ENCODE assay signal across 20 cellular contexts in the genomic region with DNA sequence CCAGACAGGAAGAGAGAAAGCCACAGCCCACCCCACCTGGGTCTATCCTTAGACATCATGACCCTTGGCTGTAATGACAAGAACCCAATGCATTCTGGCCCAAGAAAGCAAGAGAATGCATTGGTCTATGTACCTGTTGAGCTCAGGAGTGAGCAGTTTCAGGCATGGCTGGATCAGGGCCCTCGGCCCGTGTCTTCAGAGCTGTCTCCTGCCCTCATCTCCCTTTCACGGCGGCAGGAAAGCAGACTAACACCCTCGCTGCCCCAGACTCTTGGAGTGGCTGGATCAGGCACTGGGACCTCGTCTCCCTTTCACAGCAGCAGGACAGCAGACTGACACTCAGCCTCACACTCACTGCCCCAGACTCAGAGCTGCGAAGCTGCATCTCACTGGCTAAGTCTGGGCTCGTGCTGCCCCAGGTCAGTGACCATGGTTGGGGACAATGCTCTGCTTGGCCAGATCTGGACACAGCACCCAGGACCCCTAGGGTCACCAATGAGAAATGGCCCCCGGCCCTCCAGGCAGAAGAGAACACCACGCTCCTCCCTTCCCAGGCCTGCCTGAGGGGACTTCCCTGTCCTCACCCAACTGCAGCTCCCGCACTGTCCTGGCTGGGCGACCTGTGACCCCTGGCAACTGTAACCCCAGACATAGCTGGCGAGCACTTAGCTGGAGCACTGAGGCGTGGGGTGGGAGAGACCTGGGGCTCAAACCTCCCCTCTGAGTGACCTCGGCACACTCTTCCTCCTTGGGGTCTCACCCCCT. TPM values are rescaled to one million over a fixed set of nuclear protein-coding genes. Genes with fewer than 3 reads are reported as not detected.
DNase-seq lines count a peak whose midpoint lies in the region; ATAC-seq, FAIRE-seq and TF ChIP-seq lines count a peak whose summit lies in the region.
"Had no signal": no experiment of that assay in that cellular context is flagged by ENCODE, and none has a peak within 500 bp of the region (broad histone marks: within the 10 kb centered on the region; RNA-seq: fewer than 3 reads in every experiment).

No MANE protein-coding gene starts in this region.

- H4K20me1 ChIP-seq in BLaER1 treated with 17β-estradiol and CSF1 and Interleukin-3, amounts not matched to agents 10 nM and 100 nM = peaks cover 0 to 14% (median 0%) of the 10 kb centered on the region in 11 experiments; a peak in 3 of 22 replicates
- no peaks in the 10 kb centered on the region for H4K20me1 ChIP-seq in GM12878 (ENCODE audit: control insufficient read depth, insufficient read depth)

- H3K4me1 Mint-ChIP-seq in nephron progenitor cell (peaks cover 16% of the 10 kb centered on the region), T-helper 17 cell (peaks cover 2% of the 10 kb centered on the region)
- H3K4me1 Mint-ChIP-seq: CD14-positive monocyte had no signal

- peak; percentile 44 to 49; a peak in 5 of 6 replicates for ATAC-seq in A549
- peak; percentile 52 for ATAC-seq in GM12878
- ATAC-seq in T-helper 17 cell = no peak

- BruUV-seq in GM12878 (replicated peaks; lab: Mats Ljungman, UMichigan) = no TSS peak

- H3K27ac Mint-ChIP-seq in nephron progenitor cell (peak overlapping the region; percentile 54), T-helper 17 cell (no peak overlapping the region)
- H3K27ac Mint-ChIP-seq: IgD-negative memory B cell had no signal

- H3K27ac ChIP-seq in A549 = peak overlapping the region in 1 of 2 experiments; percentile 2; a peak in 1 of 6 replicates
- H3K27ac ChIP-seq in BLaER1 treated with 17β-estradiol and CSF1 and Interleukin-3, amounts not matched to agents 10 nM and 100 nM = no peak overlapping the region
- H3K27ac ChIP-seq in GM12878 (ENCODE audit: control insufficient read depth, insufficient read depth) = no peak overlapping the region
- H3K27ac ChIP-seq: Peyer's patch had no signal

- intact Hi-C loops in GM12878 (cut with micrococcal nuclease; ENCODE audit: unreplicated experiment) = no loop called here

- H3K36me3 Mint-ChIP-seq in nephron progenitor cell (ENCODE audit: low read depth) = no peaks in the 10 kb centered on the region
- H3K36me3 Mint-ChIP-seq in T-helper 17 cell (ENCODE audit: low read depth) = peaks cover 2% of the 10 kb centered on the region
- H3K36me3 Mint-ChIP-seq: CD14-positive monocyte, IgD-negative memory B cell had no signal

- 88% methylated on average over 8 of the region's 15 CpGs for WGBS in A549 (ENCODE audit: missing lambda C conversion rate)
- 52% methylated on average over 15 of the region's 15 CpGs for WGBS in GM12878 (ENCODE audit: insufficient coverage, insufficient replicate concordance, low lambda C conversion rate, missing lambda C conversion rate)

- H3K27me3 ChIP-seq in BLaER1 treated with 17β-estradiol and CSF1 and Interleukin-3, amounts not matched to agents 10 nM and 100 nM = peaks cover 0 to 16% (median 0%) of the 10 kb centered on the region in 11 experiments; a peak in 7 of 22 replicates
- H3K27me3 ChIP-seq in GM12878 (replicated peaks in 1 of 2; ENCODE audit: control insufficient read depth in 2 of 2, insufficient read depth in 2 of 2, low read length in 1 of 2) (no peaks in the 10 kb centered on the region), HAP-1 (ENCODE audit: low read depth) (peaks cover 9% of the 10 kb centered on the region; the same call in 1 of the 2 replicates)
- H3K27me3 ChIP-seq: Peyer's patch had no signal

- RAD21 ChIA-PET in GM12878 (lab: Charles Lee; ENCODE audit: unreplicated experiment) = interaction anchor here (0.9 to 1.4 kb wide), 5 partner anchors 11 to 69 kb away, joined by 3 to 11 read pairs (median 4); no protein-coding TSS in a partner anchor

- no peak for TF ChIP-seq POLR2A in A549 (IDR thresholded peaks at IDR 0.05; ENCODE audit: low read length)
- TF ChIP-seq POLR2A in GM12878 (IDR thresholded peaks at IDR 0.05; ENCODE audit: low read depth, low read length) = no peak

- no peak for FAIRE-seq in A549 (lab: Jason Lieb, UNC)
- no peak for FAIRE-seq in GM12878 (lab: Jason Lieb, UNC)

- no peak overlapping the region for H2AFZ ChIP-seq in GM12878 (ENCODE audit: control insufficient read depth, low read depth, low read length)

- no peaks in the 10 kb centered on the region for H3K9me3 Mint-ChIP-seq in nephron progenitor cell
- H3K9me3 Mint-ChIP-seq: IgD-negative memory B cell had no signal

- DNase-seq in A549 (ENCODE audit: low read depth in 1 of 2, low spot score in 1 of 2) (no peak), GM12878 (ENCODE audit: low read depth, low spot score) (no peak), nephron progenitor cell (no peak), T-helper 17 cell (no peak), HAP-1 (ENCODE audit: low spot score in 2 of 2) (no peak)
- DNase-seq in stimulated activated naive CD4-positive, alpha-beta T cell (lab: John Stamatoyannopoulos, UW) = no peak
- DNase-seq: Calu3, DND-41, H7, NCI-H1048, NCI-H1417, NCI-H1694, NCI-H2029 treated with DMSO at 0.1 percent for 48 hours, NCI-H2227 treated with DMSO at 0.1 percent for 48 hours, NCI-H526 treated with DMSO at 0.1 percent for 48 hours, Peyer's patch had no signal

- H3K4me1 ChIP-seq in A549 (peaks cover 3% of the 10 kb centered on the region), GM12878 (ENCODE audit: control insufficient read depth, insufficient read depth, low read length) (peaks cover 8% of the 10 kb centered on the region), HAP-1 (no peaks in the 10 kb centered on the region)
- peaks cover 0 to 30% (median 17%) of the 10 kb centered on the region in 10 experiments; a peak in 16 of 20 replicates for H3K4me1 ChIP-seq in BLaER1 treated with 17β-estradiol and CSF1 and Interleukin-3, amounts not matched to agents 10 nM and 100 nM

- H3K27me3 Mint-ChIP-seq in nephron progenitor cell (ENCODE audit: low read depth, poor library complexity) = peaks cover 29% of the 10 kb centered on the region
- peaks cover 12% of the 10 kb centered on the region for H3K27me3 Mint-ChIP-seq in T-helper 17 cell
- H3K27me3 Mint-ChIP-seq: IgD-negative memory B cell had no signal

- SMC1A ChIA-PET in GM12878 (lab: Charles Lee; ENCODE audit: uncharacterized antibody, unreplicated experiment) = interaction anchor here (0.9 to 1.3 kb wide), 3 partner anchors 11 to 212 kb away, joined by 3 read pairs; no protein-coding TSS in a partner anchor

- no peak for TF ChIP-seq RAD21 in A549 (conservative IDR thresholded peaks at IDR 0.05 in 1 of 2, IDR thresholded peaks at IDR 0.05 in 1 of 2)
- no peak for TF ChIP-seq RAD21 in GM12878 (IDR thresholded peaks at IDR 0.05; ENCODE audit: insufficient read depth, low read depth, low read length)

- TF ChIP-seq EP300 in A549 (IDR thresholded peaks at IDR 0.05) (no peak), GM12878 (IDR thresholded peaks at IDR 0.05; ENCODE audit: borderline replicate concordance in 1 of 2, control insufficient read depth in 1 of 2, low read depth in 2 of 2, low read length in 2 of 2) (no peak)

- H3K4me2 ChIP-seq in A549 (no peak overlapping the region), GM12878 (ENCODE audit: control insufficient read depth, insufficient read depth) (no peak overlapping the region)
- H3K4me2 ChIP-seq in BLaER1 treated with 17β-estradiol and CSF1 and Interleukin-3, amounts not matched to agents 10 nM and 100 nM = peak overlapping the region in 6 of 11 experiments; percentile 15 to 44 (median 21); a peak in 5 of 22 replicates

- POLR2A ChIA-PET in A549 (lab: Yijun Ruan, JAX) = no interaction called here
- POLR2A ChIA-PET in GM12878 (lab: Charles Lee) = interaction anchor here (0.7 to 1.4 kb wide), 4 partner anchors 13 to 70 kb away, joined by 3 to 5 read pairs (median 4); a partner anchor contains a TSS

- H3K4me3 ChIP-seq in A549 = no peak overlapping the region
- H3K4me3 ChIP-seq in BLaER1 treated with 17β-estradiol and CSF1 and Interleukin-3, amounts not matched to agents 10 nM and 100 nM = no peak overlapping the region
- no peak overlapping the region for H3K4me3 ChIP-seq in GM12878
- no peak overlapping the region for H3K4me3 ChIP-seq in HAP-1
- H3K4me3 ChIP-seq: Peyer's patch had no signal

- H3K9ac ChIP-seq in BLaER1 treated with 17β-estradiol and CSF1 and Interleukin-3, amounts not matched to agents 10 nM and 100 nM = no peak overlapping the region
- H3K9ac ChIP-seq in GM12878 (ENCODE audit: control insufficient read depth, insufficient read depth, low read length) = no peak overlapping the region

- H3K36me3 ChIP-seq in BLaER1 treated with 17β-estradiol and CSF1 and Interleukin-3, amounts not matched to agents 10 nM and 100 nM = no peaks in the 10 kb centered on the region
- no peaks in the 10 kb centered on the region for H3K36me3 ChIP-seq in GM12878 (ENCODE audit: control insufficient read depth in 2 of 2, insufficient read depth in 2 of 2, low read length in 1 of 2)
- H3K36me3 ChIP-seq in HAP-1 (replicated peaks) = no peaks in the 10 kb centered on the region
- H3K36me3 ChIP-seq: Peyer's patch had no signal

- TF ChIP-seq CTCF in A549 (IDR thresholded peaks at IDR 0.05) = no peak
- no peak for TF ChIP-seq CTCF in GM12878 (IDR thresholded peaks at IDR 0.05 in 2 of 3, conservative IDR thresholded peaks at IDR 0.05 in 1 of 3; ENCODE audit: control insufficient read depth in 2 of 3, extremely low read depth in 1 of 3, insufficient read depth in 1 of 3, low read depth in 3 of 3, low read length in 3 of 3)
- no peak for TF ChIP-seq CTCF in nephron progenitor cell (IDR thresholded peaks at IDR 0.05)

- H3K79me2 ChIP-seq in GM12878 (ENCODE audit: control insufficient read depth, insufficient read depth, low read length) = no peaks in the 10 kb centered on the region

- CTCF ChIA-PET in A549 (lab: Yijun Ruan, JAX) = interaction anchor here (1.1 to 8.5 kb wide), 4 partner anchors 11 to 210 kb away, joined by 3 to 35 read pairs (median 4); a partner anchor contains a TSS
- CTCF ChIA-PET in GM12878 (lab: Yijun Ruan, JAX) = interaction anchor here (1.1 to 1.3 kb wide), 4 partner anchors 14 to 341 kb away, joined by 3 to 4 read pairs (median 3); no protein-coding TSS in a partner anchor

- in situ Hi-C loops in GM12878 (cut with MboI) (no loop called here), HAP-1 (cut with MboI; ENCODE audit: low sequenced_read_pairs) (no loop called here)

- no peak overlapping the region for H3K4me3 Mint-ChIP-seq in nephron progenitor cell
- H3K4me3 Mint-ChIP-seq in T-helper 17 cell = no peak overlapping the region
- H3K4me3 Mint-ChIP-seq: CD14-positive monocyte had no signal

- 0 out of 3 replicates have a peak, but pooled peaks cover under 1% of the 10 kb centered on the region for H3K9me3 ChIP-seq in A549
- H3K9me3 ChIP-seq in BLaER1 treated with 17β-estradiol and CSF1 and Interleukin-3, amounts not matched to agents 10 nM and 100 nM (replicated peaks in 1 of 11) = peaks cover 0 to 9% (median 4%) of the 10 kb centered on the region in 11 experiments; a peak in 9 of 22 replicates
- H3K9me3 ChIP-seq in GM12878 (replicated peaks; ENCODE audit: control insufficient read depth, insufficient read depth, low read length) = no peaks in the 10 kb centered on the region; the same call in 2 of the 3 replicates
- H3K9me3 ChIP-seq in T-helper 17 cell (ENCODE audit: control insufficient read depth, low read length, poor library complexity, severe bottlenecking) = no peaks in the 10 kb centered on the region
- no peaks in the 10 kb centered on the region for H3K9me3 ChIP-seq in HAP-1

RNA-seq across cellular contexts. Expression of a gene that starts 12.9 kb away (rescaled TPM):
- polyA plus RNA-seq in A549 (2011; rRNA removed) (11.3 and 12.8 TPM in 2 replicates), A549 (2017; fragmentation: RNase III; extraction: RNeasy Plus Mini Kit Qiagen cat#74134 plus additional on column Dnase treatment) (14.2 to 16.3 TPM (median 14.9 TPM) in 3 replicates), GM12878 (2011; rRNA removed) (6.5 and 10.0 TPM in 2 replicates), GM12878 (2014; fragmentation: Illumina TruSeq; extraction: Trizol) (3.5 and 3.6 TPM in 2 replicates), GM12878 (2014; fragmentation: Nextera tagmentation; extraction: Ambion mirVana) (1 to 10 TPM; 5.8 to 9.2 TPM), GM12878 (2014; rRNA removed) (5.1 and 6.2 TPM in 2 replicates), GM12878 (2016; fragmentation: Nextera tagmentation; extraction: Ambion mirVana) (1 to 10 TPM; 2.5 to 3.2 TPM)
- polyA plus RNA-seq in A549 (2012; cell fraction: cytosol; rRNA removed) = 7.4 and 8.4 TPM in 2 replicates
- 8.7 and 12.6 TPM in 2 replicates for polyA plus RNA-seq in A549 (2012; cell fraction: nucleus; rRNA removed)
- polyA minus RNA-seq in A549 (2011; rRNA and poly(A)+ RNA removed) = 34.7 and 41.5 TPM in 2 replicates
- 48.1 and 48.7 TPM in 2 replicates for total RNA-seq in GM12878 (2013; cell fraction: nucleolus; rRNA removed)
- total RNA-seq in GM12878 (2014; rRNA removed) (5.7 and 7.2 TPM in 2 replicates), GM12878 (2014; rRNA removed; fragmentation: Illumina TruSeq; extraction: Trizol) (4.2 and 5.5 TPM in 2 replicates), GM12878 (2021) (8.2 and 10.7 TPM in 2 replicates), T-helper 17 cell (10 to 100 TPM in 1 of 2 donors, 1 to 10 TPM in 1; 2.0 to 20.2 TPM)
- polyA plus RNA-seq in GM12878 (2011; ENCODE audit: low read depth) = 0.93 TPM
- polyA plus RNA-seq in GM12878 (2011; cell fraction: cytosol; rRNA removed) = 11.9 and 13.4 TPM in 2 replicates
- 31.4 and 35.6 TPM in 2 replicates for polyA plus RNA-seq in GM12878 (2011; cell fraction: nucleus; rRNA removed)
- 2.0 and 4.6 TPM in 2 replicates for polyA plus RNA-seq in GM12878 (2012)
- 27.1 and 46.8 TPM in 2 replicates for polyA minus RNA-seq in GM12878 (2011; rRNA and poly(A)+ RNA removed)
- polyA minus RNA-seq in GM12878 (2011; cell fraction: cytosol; rRNA and poly(A)+ RNA removed) = 20.0 and 25.0 TPM in 2 replicates
- 8.8 and 16.8 TPM in 2 replicates for polyA minus RNA-seq in GM12878 (2011; cell fraction: nucleus; rRNA and poly(A)+ RNA removed)
- total RNA-seq: OCI-LY7 had no signal
- polyA plus RNA-seq: IgD-negative memory B cell had no signal

Comparison
In these comparisons a context has a peak if more than half of its experiments do, and no peak if none do; other contexts are left out.
1. H3K4me2 ChIP-seq: peak in BLaER1 treated with 17β-estradiol and CSF1 and Interleukin-3, amounts not matched to agents 10 nM and 100 nM (6 of 11); none in A549 (single experiment) and GM12878 (single experiment).